Comparison of ENCODE assay signal across 20 cellular contexts in the genomic region with DNA sequence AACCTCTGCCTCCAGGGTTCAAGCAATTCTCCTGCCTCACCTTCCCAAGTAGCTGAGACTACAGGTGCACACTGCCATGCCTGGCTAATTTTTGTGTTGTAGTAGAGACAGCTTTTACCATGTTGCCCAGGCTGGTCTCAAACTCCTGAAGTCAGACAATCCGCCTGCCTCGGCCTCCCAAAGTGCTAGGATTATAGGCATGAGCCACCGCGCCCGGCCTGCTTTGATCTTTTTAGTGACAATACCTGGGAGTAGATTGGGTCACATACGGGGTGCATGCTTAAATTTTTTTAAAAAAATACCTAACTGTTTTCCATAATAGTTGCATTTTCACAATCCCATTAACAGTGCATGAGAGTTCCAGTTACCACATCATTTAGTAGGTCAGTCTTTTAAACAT. TPM values are rescaled to one million over a fixed set of nuclear protein-coding genes. Genes with fewer than 3 reads are reported as not detected.
DNase-seq lines count a peak whose midpoint lies in the region; ATAC-seq, FAIRE-seq and TF ChIP-seq lines count a peak whose summit lies in the region.
"Had no signal": no experiment of that assay in that cellular context is flagged by ENCODE, and none has a peak within 500 bp of the region (broad histone marks: within the 10 kb centered on the region; RNA-seq: fewer than 3 reads in every experiment).

No MANE protein-coding gene starts in this region.

- no peak for TF ChIP-seq POLR2A in gastrocnemius medialis (IDR thresholded peaks at IDR 0.05)

- H3K36me3 ChIP-seq in RWPE2 (ENCODE audit: low read depth) (no peaks in the 10 kb centered on the region), gastrocnemius medialis (no peaks in the 10 kb centered on the region)
- H3K36me3 ChIP-seq: BLaER1 had no signal

- H3K36me3 Mint-ChIP-seq in osteocyte (ENCODE audit: unreplicated experiment), result no peaks in the 10 kb centered on the region
- H3K36me3 Mint-ChIP-seq: CD14-positive monocyte; CD4-positive, alpha-beta memory T cell had no signal

- H3K27ac ChIP-seq in RWPE2 (ENCODE audit: poor library complexity, severe bottlenecking) (peak overlapping the region; percentile 42), gastrocnemius medialis (no peak overlapping the region)
- H3K27ac ChIP-seq: 22Rv1, A549, BLaER1, HL-60 had no signal

- peaks cover 8% of the 10 kb centered on the region for H3K9me3 Mint-ChIP-seq in osteocyte (ENCODE audit: unreplicated experiment)

- peak overlapping the region; percentile 79 for H3K27ac Mint-ChIP-seq in osteocyte (ENCODE audit: unreplicated experiment)
- H3K27ac Mint-ChIP-seq: CD14-positive monocyte, GM23338 had no signal

- TF ChIP-seq CTCF in RWPE2 (IDR thresholded peaks at IDR 0.05; ENCODE audit: poor library complexity, severe bottlenecking), result no peak
- TF ChIP-seq CTCF in osteocyte (IDR thresholded peaks at IDR 0.05), result no peak
- no peak for TF ChIP-seq CTCF in gastrocnemius medialis (IDR thresholded peaks at IDR 0.05 in 4 of 5, conservative IDR thresholded peaks at IDR 0.05 in 1 of 5)

- intact Hi-C loops in Right ventricle myocardium inferior (cut with DNase I) (no loop called here), Right ventricle myocardium superior (cut with DNase I) (no loop called here), gastrocnemius medialis (cut with DNase I; ENCODE audit: low total_unique reads) (no loop called here)

- H3K27me3 ChIP-seq in RWPE2 (ENCODE audit: insufficient read depth, poor library complexity, severe bottlenecking) (no peaks in the 10 kb centered on the region), gastrocnemius medialis (no peaks in the 10 kb centered on the region)
- H3K27me3 ChIP-seq: BLaER1 had no signal

- H3K9me3 ChIP-seq in RWPE2 (ENCODE audit: severe bottlenecking) (peaks cover 2% of the 10 kb centered on the region), gastrocnemius medialis (no peaks in the 10 kb centered on the region)
- H3K9me3 ChIP-seq: A549, BLaER1 had no signal

- H3K4me3 ChIP-seq in RWPE2 (ENCODE audit: severe bottlenecking) (no peak overlapping the region), gastrocnemius medialis (no peak overlapping the region)
- H3K4me3 ChIP-seq: A549, BLaER1, GM23338 had no signal

- peaks cover 77% of the 10 kb centered on the region for H3K4me1 Mint-ChIP-seq in osteocyte (ENCODE audit: unreplicated experiment)
- H3K4me1 Mint-ChIP-seq: CD14-positive monocyte; CD4-positive, alpha-beta memory T cell had no signal

- in situ Hi-C loops in gastrocnemius medialis (cut with MboI; ENCODE audit: low sequenced_read_pairs in 4 of 4), result no loop called here

- H3K4me1 ChIP-seq in RWPE2 (ENCODE audit: insufficient read depth, poor library complexity, severe bottlenecking) (peaks cover 21% of the 10 kb centered on the region), gastrocnemius medialis (no peaks in the 10 kb centered on the region)
- H3K4me1 ChIP-seq: A549, BLaER1 had no signal

- no peaks in the 10 kb centered on the region for H3K27me3 Mint-ChIP-seq in osteocyte (ENCODE audit: unreplicated experiment)
- H3K27me3 Mint-ChIP-seq: CD4-positive, alpha-beta memory T cell had no signal

- ATAC-seq in Right ventricle myocardium inferior (no peak), Right ventricle myocardium superior (ENCODE audit: poor library complexity) (no peak), RWPE2 (ENCODE audit: low read depth) (no peak), GM21447 (IDR thresholded peaks at IDR 0.05; ENCODE audit: unreplicated experiment) (no peak), gastrocnemius medialis (no peak)
- ATAC-seq: A549, GM23338 had no signal

- peak; percentile 68 for DNase-seq in Right ventricle myocardium inferior (ENCODE audit: missing footprints)
- no peak for DNase-seq in Right ventricle myocardium superior
- DNase-seq in RWPE2 (ENCODE audit: low spot score), result no peak
- no peak for DNase-seq in osteocyte (ENCODE audit: extremely low spot score, unreplicated experiment)
- no peak for DNase-seq in urothelium cell line (ENCODE audit: low spot score)
- DNase-seq in gastrocnemius medialis, result no peak
- DNase-seq in hypothalamus (lab: John Stamatoyannopoulos, UW), result no peak
- DNase-seq: CD4-positive, alpha-beta memory T cell; DMS153; DMS79; GDM1 had no signal

- peak; percentile 5 for FAIRE-seq in urothelium cell line (lab: Jason Lieb, UNC)
- FAIRE-seq: A549, GM12892, H54 had no signal

- H3K4me3 Mint-ChIP-seq in osteocyte (ENCODE audit: unreplicated experiment), result no peak overlapping the region
- H3K4me3 Mint-ChIP-seq: CD14-positive monocyte; CD4-positive, alpha-beta memory T cell; GM23338 had no signal

RNA-seq across cellular contexts. Expression of a gene that starts 47.7 kb away (rescaled TPM):
- 6.9 TPM for total RNA-seq in Right ventricle myocardium inferior
- 5.5 TPM for total RNA-seq in Right ventricle myocardium superior
- 45.2 and 46.6 TPM in 2 replicates for total RNA-seq in osteocyte
- 1 to 10 TPM; 4.4 to 7.0 (median 5.7) TPM for total RNA-seq in gastrocnemius medialis
